Comparison of ENCODE assay signal across 1 cellular context in genomic region chr2:105395691-105396090, GRCh38.
TF ChIP-seq lines count a peak whose summit lies in the region.

No MANE protein-coding gene starts in this region.

TF ChIP-seq in HepG2, 621 proteins besides CTCF, POLR2A, EP300 and RAD21:
- TF ChIP-seq MXD4 (CRISPR knock-in tag; IDR thresholded peaks at IDR 0.05) (no peak), FOXA3 (CRISPR knock-in tag; IDR thresholded peaks at IDR 0.05) (peak; percentile 27; the same call in 1 of the 2 replicates), DMAP1 (CRISPR knock-in tag; IDR thresholded peaks at IDR 0.05) (0 out of 2 replicates have a peak, but pooled peaks have one; percentile 4)
- TF ChIP-seq, protein P1, sequence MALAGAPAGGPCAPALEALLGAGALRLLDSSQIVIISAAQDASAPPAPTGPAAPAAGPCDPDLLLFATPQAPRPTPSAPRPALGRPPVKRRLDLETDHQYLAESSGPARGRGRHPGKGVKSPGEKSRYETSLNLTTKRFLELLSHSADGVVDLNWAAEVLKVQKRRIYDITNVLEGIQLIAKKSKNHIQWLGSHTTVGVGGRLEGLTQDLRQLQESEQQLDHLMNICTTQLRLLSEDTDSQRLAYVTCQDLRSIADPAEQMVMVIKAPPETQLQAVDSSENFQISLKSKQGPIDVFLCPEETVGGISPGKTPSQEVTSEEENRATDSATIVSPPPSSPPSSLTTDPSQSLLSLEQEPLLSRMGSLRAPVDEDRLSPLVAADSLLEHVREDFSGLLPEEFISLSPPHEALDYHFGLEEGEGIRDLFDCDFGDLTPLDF (CRISPR knock-in tag; IDR thresholded peaks at IDR 0.05), result no peak
- TF ChIP-seq, protein P2, sequence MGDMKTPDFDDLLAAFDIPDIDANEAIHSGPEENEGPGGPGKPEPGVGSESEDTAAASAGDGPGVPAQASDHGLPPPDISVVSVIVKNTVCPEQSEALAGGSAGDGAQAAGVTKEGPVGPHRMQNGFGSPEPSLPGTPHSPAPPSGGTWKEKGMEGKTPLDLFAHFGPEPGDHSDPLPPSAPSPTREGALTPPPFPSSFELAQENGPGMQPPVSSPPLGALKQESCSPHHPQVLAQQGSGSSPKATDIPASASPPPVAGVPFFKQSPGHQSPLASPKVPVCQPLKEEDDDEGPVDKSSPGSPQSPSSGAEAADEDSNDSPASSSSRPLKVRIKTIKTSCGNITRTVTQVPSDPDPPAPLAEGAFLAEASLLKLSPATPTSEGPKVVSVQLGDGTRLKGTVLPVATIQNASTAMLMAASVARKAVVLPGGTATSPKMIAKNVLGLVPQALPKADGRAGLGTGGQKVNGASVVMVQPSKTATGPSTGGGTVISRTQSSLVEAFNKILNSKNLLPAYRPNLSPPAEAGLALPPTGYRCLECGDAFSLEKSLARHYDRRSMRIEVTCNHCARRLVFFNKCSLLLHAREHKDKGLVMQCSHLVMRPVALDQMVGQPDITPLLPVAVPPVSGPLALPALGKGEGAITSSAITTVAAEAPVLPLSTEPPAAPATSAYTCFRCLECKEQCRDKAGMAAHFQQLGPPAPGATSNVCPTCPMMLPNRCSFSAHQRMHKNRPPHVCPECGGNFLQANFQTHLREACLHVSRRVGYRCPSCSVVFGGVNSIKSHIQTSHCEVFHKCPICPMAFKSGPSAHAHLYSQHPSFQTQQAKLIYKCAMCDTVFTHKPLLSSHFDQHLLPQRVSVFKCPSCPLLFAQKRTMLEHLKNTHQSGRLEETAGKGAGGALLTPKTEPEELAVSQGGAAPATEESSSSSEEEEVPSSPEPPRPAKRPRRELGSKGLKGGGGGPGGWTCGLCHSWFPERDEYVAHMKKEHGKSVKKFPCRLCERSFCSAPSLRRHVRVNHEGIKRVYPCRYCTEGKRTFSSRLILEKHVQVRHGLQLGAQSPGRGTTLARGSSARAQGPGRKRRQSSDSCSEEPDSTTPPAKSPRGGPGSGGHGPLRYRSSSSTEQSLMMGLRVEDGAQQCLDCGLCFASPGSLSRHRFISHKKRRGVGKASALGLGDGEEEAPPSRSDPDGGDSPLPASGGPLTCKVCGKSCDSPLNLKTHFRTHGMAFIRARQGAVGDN (CRISPR knock-in tag; IDR thresholded peaks at IDR 0.05), result 0 out of 2 replicates have a peak, but pooled peaks have one; percentile 23
